34 cellular contexts compared by ENCODE assay signal in the genomic region with DNA sequence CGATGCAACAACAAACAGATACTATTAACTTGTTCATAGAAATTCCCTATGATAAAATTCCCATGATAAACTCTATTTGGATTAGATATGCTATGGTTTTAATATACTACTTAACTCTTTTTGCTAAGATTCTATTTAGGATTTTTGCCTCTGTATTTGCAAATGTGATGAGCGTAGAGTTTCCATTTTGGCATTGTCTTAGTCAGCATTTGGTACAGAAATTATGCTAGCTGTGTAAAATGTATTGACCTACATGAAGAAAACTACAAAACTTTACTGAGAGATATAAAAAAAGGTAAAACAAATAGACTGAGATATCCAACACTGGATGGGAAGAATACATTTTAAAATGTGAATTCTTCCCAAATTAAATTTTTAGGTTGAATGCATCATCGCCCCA.
"Had no signal": no experiment of that assay in that cellular context is flagged by ENCODE, and none has a peak within 500 bp of the region (broad histone marks: within the 10 kb centered on the region; RNA-seq: fewer than 3 reads in every experiment).

No MANE protein-coding gene starts in this region.

- H3K27me3 ChIP-seq: MG63 had no signal

- DNase-seq: Karpas-422, Kasumi-1, MG63, MM.1S, MV-4-11, NCI-H1048, NCI-H1092, NCI-H1092 treated with DMSO at 0.1 percent for 48 hours, NCI-H1105, NCI-H1105 treated with DMSO at 0.1 percent for 48 hours, NCI-H1417, NCI-H1417 treated with DMSO at 0.1 percent for 48 hours, NCI-H1436, NCI-H1436 treated with DMSO at 0.1 percent for 48 hours, NCI-H146, NCI-H1694, NCI-H1694 treated with DMSO at 0.1 percent for 48 hours, NCI-H187, NCI-H187 treated with DMSO at 0.1 percent for 48 hours, NCI-H1930, NCI-H2029, NCI-H2029 treated with DMSO at 0.1 percent for 48 hours, NCI-H2081, NCI-H2081 treated with DMSO at 0.1 percent for 48 hours, NCI-H2107, NCI-H2171, NCI-H2171 treated with DMSO at 0.1 percent for 48 hours, NCI-H2227 treated with DMSO at 0.1 percent for 48 hours, NCI-H226, NCI-H345, NCI-H446, NCI-H446 treated with DMSO at 0.1 percent for 48 hours, NCI-H510A, NCI-H510A treated with DMSO at 0.1 percent for 48 hours had no signal

- H3K9me3 ChIP-seq: MG63 had no signal

- H3K36me3 ChIP-seq: MG63 had no signal

- H3K4me3 ChIP-seq: MG63 had no signal
